In genomic region chr19:33176670-33177416, GRCh38 we compare ENCODE assay signal across 8 cellular contexts. TPM values are rescaled to one million over a fixed set of nuclear protein-coding genes. Genes with fewer than 3 reads are reported as not detected.
A peak's percentile ranks its signal among the peaks of the same experiment; 100 is the strongest.
DNase-seq lines count a peak whose midpoint lies in the region; ATAC-seq, FAIRE-seq and TF ChIP-seq lines count a peak whose summit lies in the region.

No MANE protein-coding gene starts in this region.

- H3K9me3 Mint-ChIP-seq in endothelial cell (ENCODE audit: unreplicated experiment) (no peaks in the 10 kb centered on the region), mesothelial cell of epicardium (no peaks in the 10 kb centered on the region)

- H3K36me3 Mint-ChIP-seq in endothelial cell (ENCODE audit: low read depth, unreplicated experiment) (peaks cover 4% of the 10 kb centered on the region), mesothelial cell of epicardium (peaks cover 2% of the 10 kb centered on the region)

- H3K27ac Mint-ChIP-seq in endothelial cell (ENCODE audit: unreplicated experiment), result peak overlapping the region; percentile 98
- peak overlapping the region; percentile 95 for H3K27ac Mint-ChIP-seq in mesothelial cell of epicardium

- H3K27me3 Mint-ChIP-seq in endothelial cell (ENCODE audit: unreplicated experiment) (peaks cover 13% of the 10 kb centered on the region), mesothelial cell of epicardium (ENCODE audit: low read depth) (peaks cover 3% of the 10 kb centered on the region)

- no peak for TF ChIP-seq CTCF in endothelial cell (IDR thresholded peaks at IDR 0.05; ENCODE audit: unreplicated experiment)
- no peak for TF ChIP-seq CTCF in mesothelial cell of epicardium (IDR thresholded peaks at IDR 0.05; ENCODE audit: unreplicated experiment)

- in situ Hi-C loops in Caki2 (cut with HindIII; ENCODE audit: low pct_unique_long_range_greater_than_20kb, low sequenced_read_pairs), result no loop called here

- peak overlapping the region; percentile 95 for H3K4me3 Mint-ChIP-seq in endothelial cell (ENCODE audit: unreplicated experiment)
- H3K4me3 Mint-ChIP-seq in mesothelial cell of epicardium, result peak overlapping the region; percentile 96

- DNase-seq in Caki2 (ENCODE audit: low read depth), result peak; percentile 100
- peak; percentile 96 for DNase-seq in HTR-8/SVneo (ENCODE audit: insufficient read length, low spot score)
- peak; percentile 98 for DNase-seq in NOMO-1 treated with dmso at 0.1 percent for 144 hours (lab: John Stamatoyannopoulos, UW; ENCODE audit: unreplicated experiment)
- DNase-seq in activated CD8-positive, alpha-beta memory T cell treated with anti-CD3 and anti-CD28 coated beads, Interleukin-2, amount 50 U/mL, for 24 hours (ENCODE audit: extremely low read depth), result peak; percentile 93
- DNase-seq in endothelial cell (ENCODE audit: low spot score), result peak; percentile 97
- peak; percentile 92 to 100 for DNase-seq in mesothelial cell of epicardium (ENCODE audit: low spot score in 2 of 2, unreplicated experiment in 2 of 2)
- peak; percentile 99 for DNase-seq in stimulated activated CD8-positive, alpha-beta memory T cell treated with anti-CD3 and anti-CD28 coated beads, Interleukin-15, amount 100 ng/mL, for 48 hours (ENCODE audit: low read depth in 2 of 2)

- peak; percentile 86 for ATAC-seq in GM21367 (IDR thresholded peaks at IDR 0.05; ENCODE audit: unreplicated experiment)

- H3K4me1 Mint-ChIP-seq in endothelial cell (ENCODE audit: unreplicated experiment) (peaks cover 15% of the 10 kb centered on the region), mesothelial cell of epicardium (peaks cover 26% of the 10 kb centered on the region)

- FAIRE-seq in HTR-8/SVneo (lab: Jason Lieb, UNC), result peak; percentile 96

RNA-seq across cellular contexts. Expression of gene LRP3, which starts 17.3 kb away (rescaled TPM):
- total RNA-seq in Caki2 (2014; rRNA removed; shearing (Covaris generic); ENCODE audit: low replicate concordance), result 53.6 and 60.5 TPM in 2 replicates
- 5.4 TPM for total RNA-seq in endothelial cell (ENCODE audit: unreplicated experiment)
- 28.3 to 34.1 TPM (median 29.5 TPM) in 3 replicates for total RNA-seq in mesothelial cell of epicardium

RNA-seq across cellular contexts. Expression of gene WDR88, which starts 44.9 kb away (rescaled TPM):
- total RNA-seq in Caki2 (2014; rRNA removed; shearing (Covaris generic); ENCODE audit: low replicate concordance), result not detected in 2 replicates
- not detected for total RNA-seq in endothelial cell (ENCODE audit: unreplicated experiment)
- total RNA-seq in mesothelial cell of epicardium, result not detected in 3 replicates

RNA-seq across cellular contexts. Expression of gene SLC7A10, which starts 48.8 kb away (rescaled TPM):
- not detected in 2 replicates for total RNA-seq in Caki2 (2014; rRNA removed; shearing (Covaris generic); ENCODE audit: low replicate concordance)
- 4.4 TPM for total RNA-seq in endothelial cell (ENCODE audit: unreplicated experiment)
- 0.91 to 1.1 TPM (median 0.92 TPM) in 3 replicates for total RNA-seq in mesothelial cell of epicardium

Comparison
In these comparisons a context has a peak if more than half of its experiments do, and no peak if none do; other contexts are left out.
1. Peak in every context shown above with its lines: DNase-seq and ATAC-seq.